Comparison of ENCODE assay signal across 8 cellular contexts in the genomic region with DNA sequence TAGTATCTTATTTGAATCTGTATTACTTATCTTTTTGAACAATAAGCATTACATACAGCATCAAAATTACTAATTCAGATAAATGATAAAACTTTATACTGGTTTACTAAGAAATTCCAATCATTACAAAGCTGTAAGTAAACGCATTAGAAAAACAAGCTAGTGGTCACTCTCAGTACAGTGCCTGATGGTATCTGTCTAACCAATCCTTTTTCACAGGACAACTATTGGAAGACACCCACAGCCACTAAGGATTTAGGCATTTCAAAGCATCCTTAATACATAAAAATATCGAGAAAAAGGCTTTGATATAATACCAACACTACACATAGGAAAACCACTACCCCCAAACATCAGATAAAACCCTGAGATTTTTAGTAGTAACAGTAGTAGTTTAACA. TPM values are rescaled to one million over a fixed set of nuclear protein-coding genes. Genes with fewer than 3 reads are reported as not detected.
A peak's percentile ranks its signal among the peaks of the same experiment; 100 is the strongest.
DNase-seq lines count a peak whose midpoint lies in the region; ATAC-seq and TF ChIP-seq lines count a peak whose summit lies in the region.

No MANE protein-coding gene starts in this region.

- no peak overlapping the region for H2AFZ ChIP-seq in GM23248

- peak overlapping the region; percentile 98 for H3K27ac ChIP-seq in GM23248

- peaks cover 72% of the 10 kb centered on the region for H3K79me2 ChIP-seq in GM23248 (ENCODE audit: insufficient read depth)

- peaks cover 18% of the 10 kb centered on the region; the same call in 1 of the 2 replicates for H4K20me1 ChIP-seq in GM23248 (ENCODE audit: insufficient read depth)

- no peaks in the 10 kb centered on the region for H3K27me3 ChIP-seq in GM23248 (replicated peaks; ENCODE audit: insufficient read depth)
- no peaks in the 10 kb centered on the region for H3K27me3 ChIP-seq in skeletal muscle satellite cell (ENCODE audit: control insufficient read depth, insufficient read depth, low read length)

- peaks cover 43% of the 10 kb centered on the region for H3K36me3 ChIP-seq in GM23248 (ENCODE audit: low read depth)
- H3K36me3 ChIP-seq in skeletal muscle satellite cell (ENCODE audit: insufficient read depth, low read length): peaks cover 46% of the 10 kb centered on the region

- DNase-seq in GM23248 (peak; percentile 61), T-helper 17 cell (no peak), fibroblast of villous mesenchyme (ENCODE audit: low read depth) (peak; percentile 24), MV-4-11 (lab: John Stamatoyannopoulos, UW) (no peak), NCI-H1930 (lab: John Stamatoyannopoulos, UW) (no peak), 8988T (no peak)

- peak overlapping the region; percentile 99 for H3K27ac Mint-ChIP-seq in T-helper 17 cell

- H3F3A ChIP-seq in GM23248 (ENCODE audit: insufficient read depth): peaks cover 14% of the 10 kb centered on the region

- peak overlapping the region; percentile 95 for H3K4me3 Mint-ChIP-seq in T-helper 17 cell

- H3K9ac ChIP-seq in GM23248 (peak overlapping the region; percentile 99), skeletal muscle satellite cell (ENCODE audit: low read depth, low read length) (peak overlapping the region; percentile 93)

- H3K4me3 ChIP-seq in GM23248 (peak overlapping the region; percentile 87), fibroblast of villous mesenchyme (ENCODE audit: low read depth, low read length) (peak overlapping the region; percentile 92), skeletal muscle satellite cell (ENCODE audit: low read length) (peak overlapping the region; percentile 92)

- H3K4me1 ChIP-seq in GM23248 (ENCODE audit: insufficient read depth): peaks cover 26% of the 10 kb centered on the region
- peaks cover 24% of the 10 kb centered on the region for H3K4me1 ChIP-seq in skeletal muscle satellite cell (ENCODE audit: control insufficient read depth, insufficient read depth, low read length)

- ATAC-seq in T-helper 17 cell (no peak), GM18498 (IDR thresholded peaks at IDR 0.05; ENCODE audit: unreplicated experiment) (no peak)

- WGBS in GM23248 (ENCODE audit: low coverage in 1 of 2, low lambda C conversion rate in 2 of 2, missing lambda C conversion rate in 2 of 2), 2 experiments: 37 to 47% methylated on average over 2 of the region's 2 CpGs

- peaks cover 13% of the 10 kb centered on the region for H3K36me3 Mint-ChIP-seq in T-helper 17 cell (ENCODE audit: low read depth)

- no peaks in the 10 kb centered on the region for H3K9me2 ChIP-seq in GM23248 (ENCODE audit: insufficient read depth)

- H3K9me3 ChIP-seq in GM23248 (ENCODE audit: low read depth): no peaks in the 10 kb centered on the region
- H3K9me3 ChIP-seq in T-helper 17 cell (ENCODE audit: control insufficient read depth, low read length, poor library complexity, severe bottlenecking): no peaks in the 10 kb centered on the region
- H3K9me3 ChIP-seq in skeletal muscle satellite cell (replicated peaks; ENCODE audit: low read length): no peaks in the 10 kb centered on the region

- no peak for TF ChIP-seq CTCF in fibroblast of villous mesenchyme (IDR thresholded peaks at IDR 0.05; ENCODE audit: insufficient read depth, low read depth, low read length)

- no peaks in the 10 kb centered on the region for H3K27me3 Mint-ChIP-seq in T-helper 17 cell

- H3K4me1 Mint-ChIP-seq in T-helper 17 cell: peaks cover 41% of the 10 kb centered on the region

- in situ Hi-C loops in GM23248 (cut with MboI): loop anchor here (10.0 kb wide), 1 partner anchor 195 kb away; no protein-coding TSS in a partner anchor

- H3K4me2 ChIP-seq in GM23248 (ENCODE audit: unreplicated experiment) (peak overlapping the region; percentile 96), skeletal muscle satellite cell (ENCODE audit: low read length) (peak overlapping the region; percentile 93)

RNA-seq across cellular contexts. Expression of gene CD164, which starts 2.6 kb away (rescaled TPM):
- total RNA-seq in GM23248 (2014; rRNA removed; shearing (Covaris generic)): 302 and 315 TPM in 2 replicates
- polyA plus RNA-seq in GM23248 (2016; fragmentation: Nextera tagmentation; extraction: Ambion mirVana): 437 and 441 TPM in 2 replicates
- total RNA-seq in T-helper 17 cell (100 to 1,000 TPM; 171 to 176 TPM), fibroblast of villous mesenchyme (131 and 167 TPM in 2 replicates)
- total RNA-seq in skeletal muscle satellite cell (2012; rRNA removed): 173 and 302 TPM in 2 replicates

Comparison
In these comparisons a context has a peak if more than half of its experiments do, and no peak if none do; other contexts are left out.
1. DNase-seq: peak in GM23248 (single experiment) and fibroblast of villous mesenchyme (single experiment); none in T-helper 17 cell (0 of 3), MV-4-11 (single experiment), NCI-H1930 (0 of 2) and 8988T (single experiment).
2. Peak in every context shown above with its lines, with median percentiles within 50 percentile points of each other: H3K4me3 ChIP-seq.